In the genomic region with DNA sequence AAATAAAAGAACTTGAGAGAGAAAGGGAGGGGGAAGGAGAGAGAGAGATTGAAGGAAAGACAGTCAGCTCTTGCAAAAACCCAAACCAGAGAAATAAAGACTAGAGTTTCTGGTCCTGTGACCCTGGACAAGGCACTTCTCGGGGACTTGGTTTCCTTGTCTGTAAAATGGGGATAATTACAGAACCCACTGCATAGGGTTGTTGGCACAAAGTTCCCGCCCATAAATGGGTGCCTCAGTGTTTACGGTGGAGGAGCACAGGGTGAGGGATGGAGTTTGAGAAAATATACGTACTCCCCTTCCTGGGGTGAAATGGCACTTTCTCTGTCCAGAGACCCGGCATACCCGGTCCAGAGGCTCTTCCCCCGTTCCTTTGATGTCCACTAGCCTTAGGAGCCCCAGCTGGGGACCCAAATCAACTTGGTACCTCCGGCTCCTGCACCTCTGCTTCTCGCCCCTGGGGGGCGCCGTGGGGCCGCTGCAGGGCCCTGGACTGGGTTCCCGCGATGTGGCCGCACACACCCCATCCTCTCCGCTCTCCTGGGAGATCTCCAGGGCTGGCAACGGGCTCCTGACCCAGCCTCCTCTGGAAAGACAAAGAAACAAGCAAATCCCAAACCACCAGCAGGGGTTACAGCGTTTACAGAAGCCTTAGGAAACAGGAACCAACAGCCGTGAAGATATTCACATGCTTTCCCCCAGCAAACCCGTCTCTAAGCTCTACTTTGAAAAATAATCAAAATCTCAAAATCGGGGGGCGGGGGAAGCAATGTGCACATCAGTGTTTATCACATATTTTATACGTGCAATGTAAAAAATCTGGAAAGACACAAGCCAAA, we compare ENCODE assay signal across 8 cellular contexts. TPM values are rescaled to one million over a fixed set of nuclear protein-coding genes. Genes with fewer than 3 reads are reported as not detected.
A peak's percentile ranks its signal among the peaks of the same experiment; 100 is the strongest.
DNase-seq lines count a peak whose midpoint lies in the region; ATAC-seq, FAIRE-seq and TF ChIP-seq lines count a peak whose summit lies in the region.

No MANE protein-coding gene starts in this region.

- no peak overlapping the region for H3K27ac Mint-ChIP-seq in activated CD4-positive, alpha-beta memory T cell treated with anti-CD3 and anti-CD28 coated beads, Interleukin-2, amount 10 ng/mL, durations not matched to agents 7 days and 5 days

- no peak for ATAC-seq in HG02571 (IDR thresholded peaks at IDR 0.05; ENCODE audit: unreplicated experiment)

- no peak overlapping the region for H3K4me3 ChIP-seq in AG09309 (ENCODE audit: control insufficient read depth, low read depth, low read length)

- DNase-seq in AG09309 (ENCODE audit: low read depth) (no peak), H54 (ENCODE audit: insufficient read length, low spot score) (peak; percentile 87), NCI-H748 (lab: John Stamatoyannopoulos, UW; ENCODE audit: unreplicated experiment) (peak; percentile 78), ecto neural progenitor cell (ENCODE audit: low spot score) (peak; percentile 91), lung microvascular endothelial cell (ENCODE audit: low read depth in 2 of 2) (peak; percentile 56 to 63)
- peak; percentile 68 for DNase-seq in activated CD4-positive, alpha-beta memory T cell treated with anti-CD3 and anti-CD28 coated beads, Interleukin-2, amount 10 ng/mL, durations not matched to agents 7 days and 5 days
- peak; percentile 42 for DNase-seq in stimulated activated CD8-positive, alpha-beta memory T cell treated with anti-CD3 and anti-CD28 coated beads, Interleukin-15, amount 100 ng/mL, for 48 hours (ENCODE audit: low read depth in 2 of 2)

- H3K9me3 Mint-ChIP-seq in activated CD4-positive, alpha-beta memory T cell treated with anti-CD3 and anti-CD28 coated beads, Interleukin-2, amount 10 ng/mL, durations not matched to agents 7 days and 5 days, result no peaks in the 10 kb centered on the region

- POLR2A ChIA-PET in activated CD4-positive, alpha-beta memory T cell treated with anti-CD3 and anti-CD28 coated beads, Interleukin-2, amount 10 ng/mL, durations not matched to agents 7 days and 5 days (lab: Charles Lee), result interaction anchor here (0.8 to 1.9 kb wide), 5 partner anchors 9 to 60 kb away, joined by 3 to 8 read pairs (median 3); no protein-coding TSS in a partner anchor

- H3K4me1 Mint-ChIP-seq in activated CD4-positive, alpha-beta memory T cell treated with anti-CD3 and anti-CD28 coated beads, Interleukin-2, amount 10 ng/mL, durations not matched to agents 7 days and 5 days, result peaks cover 3% of the 10 kb centered on the region

- TF ChIP-seq CTCF in AG09309 (IDR thresholded peaks at IDR 0.05; ENCODE audit: control insufficient read depth, insufficient read depth, low read depth, low read length, missing control alignments), result peak; percentile 97

- H3K27me3 Mint-ChIP-seq in activated CD4-positive, alpha-beta memory T cell treated with anti-CD3 and anti-CD28 coated beads, Interleukin-2, amount 10 ng/mL, durations not matched to agents 7 days and 5 days, result peaks cover 10% of the 10 kb centered on the region

- H3K36me3 Mint-ChIP-seq in activated CD4-positive, alpha-beta memory T cell treated with anti-CD3 and anti-CD28 coated beads, Interleukin-2, amount 10 ng/mL, durations not matched to agents 7 days and 5 days (ENCODE audit: low read depth), result no peaks in the 10 kb centered on the region

- no peak for TF ChIP-seq POLR2A in H54 (IDR thresholded peaks at IDR 0.05; ENCODE audit: low read depth, low read length)

- H3K4me3 Mint-ChIP-seq in activated CD4-positive, alpha-beta memory T cell treated with anti-CD3 and anti-CD28 coated beads, Interleukin-2, amount 10 ng/mL, durations not matched to agents 7 days and 5 days, result no peak overlapping the region

- CTCF ChIA-PET in activated CD4-positive, alpha-beta memory T cell treated with anti-CD3 and anti-CD28 coated beads, Interleukin-2, amount 10 ng/mL, durations not matched to agents 7 days and 5 days (lab: Charles Lee), result interaction anchor here (0.6 to 5.5 kb wide), 31 partner anchors 8 to 1192 kb away, joined by 3 to 81 read pairs (median 5); partner anchors contain the start of genes ASB6, C9orf78 and TOR1B

- FAIRE-seq in H54 (lab: Jason Lieb, UNC), result no peak

RNA-seq across cellular contexts. Expression of gene PTGES, which starts 26.3 kb away (rescaled TPM):
- not detected for total RNA-seq in activated CD4-positive, alpha-beta memory T cell treated with anti-CD3 and anti-CD28 coated beads, Interleukin-2, amount 10 ng/mL, durations not matched to agents 7 days and 5 days
- 0.40 and 0.44 TPM in 2 replicates for total RNA-seq in lung microvascular endothelial cell
